Comparison of ENCODE assay signal across 21 cellular contexts in genomic region chr1:87958711-87959110, GRCh38.
"Had no signal": no experiment of that assay in that cellular context is flagged by ENCODE, and none has a peak within 500 bp of the region (broad histone marks: within the 10 kb centered on the region; RNA-seq: fewer than 3 reads in every experiment).

No MANE protein-coding gene starts in this region.

- ATAC-seq: foreskin keratinocyte; gastroesophageal sphincter; heart right ventricle; left cardiac atrium; left lung; naive thymus-derived CD4-positive, alpha-beta T cell; right lobe of liver; stimulated activated naive B cell treated with anti-CD40 and anti-IgM and Interleukin-4, amounts not matched to agents 10 μg/mL and 1 μg/mL and 100 μg/mL, for 72 hours had no signal

- H3K36me3 Mint-ChIP-seq: naive thymus-derived CD4-positive, alpha-beta T cell; neural progenitor cell; stimulated activated naive B cell treated with anti-CD40 and anti-IgM and Interleukin-4, amounts not matched to agents 10 μg/mL and 1 μg/mL and 100 μg/mL, for 72 hours had no signal

- H3K9me3 Mint-ChIP-seq: endodermal cell; naive thymus-derived CD4-positive, alpha-beta T cell; nephron; neural progenitor cell; stimulated activated naive B cell treated with anti-CD40 and anti-IgM and Interleukin-4, amounts not matched to agents 10 μg/mL and 1 μg/mL and 100 μg/mL, for 72 hours; stimulated activated naive CD8-positive, alpha-beta T cell treated with anti-CD3 and anti-CD28 coated beads, Interleukin-15, Interleukin-2, amounts not matched to agents 100 ng/mL and 50 ng/mL, for 24 hours had no signal

- DNase-seq: effector CD8-positive, alpha-beta T cell; endodermal cell; foreskin keratinocyte; glutamatergic neuron; heart right ventricle; left cardiac atrium; left lung; mammary epithelial cell; midbrain; naive thymus-derived CD4-positive, alpha-beta T cell; right lobe of liver; small intestine; stimulated activated CD4-positive, alpha-beta T cell treated with anti-CD3 and anti-CD28 coated beads, Interleukin-15, amount 100 ng/mL, for 24 hours; stimulated activated CD4-positive, alpha-beta T cell treated with anti-CD3 and anti-CD28 coated beads, Interleukin-2, amount 100 ng/mL, for 48 hours; stimulated activated naive B cell treated with anti-CD40 and anti-IgM and Interleukin-4, amounts not matched to agents 10 μg/mL and 1 μg/mL and 100 μg/mL, for 72 hours; upper lobe of left lung had no signal

- H3K4me1 Mint-ChIP-seq: naive thymus-derived CD4-positive, alpha-beta T cell had no signal

- H3K4me3 Mint-ChIP-seq: endodermal cell; naive thymus-derived CD4-positive, alpha-beta T cell; nephron; neural progenitor cell; stimulated activated naive B cell treated with anti-CD40 and anti-IgM and Interleukin-4, amounts not matched to agents 10 μg/mL and 1 μg/mL and 100 μg/mL, for 72 hours; stimulated activated naive CD8-positive, alpha-beta T cell treated with anti-CD3 and anti-CD28 coated beads, Interleukin-15, Interleukin-2, amounts not matched to agents 100 ng/mL and 50 ng/mL, for 24 hours had no signal

- H3K27ac Mint-ChIP-seq: endodermal cell; naive thymus-derived CD4-positive, alpha-beta T cell; neural progenitor cell; progenitor cell of endocrine pancreas; stimulated activated naive B cell treated with anti-CD40 and anti-IgM and Interleukin-4, amounts not matched to agents 10 μg/mL and 1 μg/mL and 100 μg/mL, for 72 hours; stimulated activated naive CD8-positive, alpha-beta T cell treated with anti-CD3 and anti-CD28 coated beads, Interleukin-15, Interleukin-2, amounts not matched to agents 100 ng/mL and 50 ng/mL, for 24 hours had no signal
